25 cellular contexts compared by ENCODE assay signal in genomic region chr1:230970432-230970831, GRCh38.
"Had no signal": no experiment of that assay in that cellular context is flagged by ENCODE, and none has a peak within 500 bp of the region (broad histone marks: within the 10 kb centered on the region; RNA-seq: fewer than 3 reads in every experiment).

No MANE protein-coding gene starts in this region.

- H3K36me3 ChIP-seq: cardiac muscle cell, left lung, right lobe of liver, uterus had no signal

- H3K27ac Mint-ChIP-seq: activated naive CD4-positive, alpha-beta T cell treated with anti-CD3 and anti-CD28 coated beads for 36 hours; activated naive CD8-positive, alpha-beta T cell treated with anti-CD3 and anti-CD28 coated beads, Interleukin-2, amount 50 U/mL, for 24 hours had no signal

- H3K9me3 Mint-ChIP-seq: activated naive CD4-positive, alpha-beta T cell treated with anti-CD3 and anti-CD28 coated beads for 36 hours; activated naive CD8-positive, alpha-beta T cell treated with anti-CD3 and anti-CD28 coated beads, Interleukin-2, amount 50 U/mL, for 24 hours; activated T-cell treated with anti-CD3 and anti-CD28 coated beads, Interleukin-2, amount 50 U/mL, for 4 hours had no signal

- H3K4me1 ChIP-seq: right lobe of liver, testis, uterus had no signal

- H3K27me3 ChIP-seq: cardiac muscle cell, left lung, right lobe of liver, testis, uterus had no signal

- DNase-seq: activated CD4-positive, alpha-beta T cell treated with anti-CD3 and anti-CD28 coated beads, Interleukin-2, amount 50 U/mL, for 1 hour; activated CD4-positive, CD25-positive, alpha-beta regulatory T cell; activated CD8-positive, alpha-beta memory T cell treated with anti-CD3 and anti-CD28 coated beads for 24 hours; activated CD8-positive, alpha-beta memory T cell treated with anti-CD3 and anti-CD28 coated beads, Interleukin-2, amount 50 U/mL, for 4 hours; activated effector memory CD4-positive, alpha-beta T cell treated with Interleukin-2 at 50 U/mL for 16 hours; activated naive CD4-positive, alpha-beta T cell treated with anti-CD3 and anti-CD28 coated beads for 36 hours; activated naive CD8-positive, alpha-beta T cell treated with anti-CD3 and anti-CD28 coated beads, Interleukin-2, amount 50 U/mL, for 24 hours; activated T-cell treated with anti-CD3 and anti-CD28 coated beads, Interleukin-2, amount 50 U/mL, for 4 hours; cortex of kidney; foreskin melanocyte; kidney glomerular epithelial cell; left lung; mammary epithelial cell; midbrain; nucleus accumbens; right lobe of liver; stimulated activated CD4-positive, alpha-beta T cell treated with anti-CD3 and anti-CD28 coated beads, Interleukin-1b, Interleukin-23, amount 100 ng/mL, for 48 hours; T-helper 1 cell; T-helper 9 cell; testis; trophoblast cell; uterus had no signal

- H3K27ac ChIP-seq: cardiac muscle cell, epithelial cell of prostate, left lung, right lobe of liver, skin epidermis, testis, uterus had no signal

- H3K27me3 Mint-ChIP-seq: activated naive CD8-positive, alpha-beta T cell treated with anti-CD3 and anti-CD28 coated beads, Interleukin-2, amount 50 U/mL, for 24 hours had no signal

- H3K4me3 Mint-ChIP-seq: activated naive CD4-positive, alpha-beta T cell treated with anti-CD3 and anti-CD28 coated beads for 36 hours; activated naive CD8-positive, alpha-beta T cell treated with anti-CD3 and anti-CD28 coated beads, Interleukin-2, amount 50 U/mL, for 24 hours; activated T-cell treated with anti-CD3 and anti-CD28 coated beads, Interleukin-2, amount 50 U/mL, for 4 hours had no signal

- H3K9me3 ChIP-seq: left lung, right lobe of liver, testis, uterus had no signal

- ATAC-seq: activated naive CD8-positive, alpha-beta T cell treated with anti-CD3 and anti-CD28 coated beads, Interleukin-2, amount 50 U/mL, for 24 hours; activated T-cell treated with anti-CD3 and anti-CD28 coated beads, Interleukin-2, amount 50 U/mL, for 4 hours; left lung; right lobe of liver had no signal

- H3K4me3 ChIP-seq: cardiac muscle cell, left lung, right lobe of liver, skin epidermis, testis, uterus had no signal
